39 cellular contexts compared by ENCODE assay signal in the genomic region with DNA sequence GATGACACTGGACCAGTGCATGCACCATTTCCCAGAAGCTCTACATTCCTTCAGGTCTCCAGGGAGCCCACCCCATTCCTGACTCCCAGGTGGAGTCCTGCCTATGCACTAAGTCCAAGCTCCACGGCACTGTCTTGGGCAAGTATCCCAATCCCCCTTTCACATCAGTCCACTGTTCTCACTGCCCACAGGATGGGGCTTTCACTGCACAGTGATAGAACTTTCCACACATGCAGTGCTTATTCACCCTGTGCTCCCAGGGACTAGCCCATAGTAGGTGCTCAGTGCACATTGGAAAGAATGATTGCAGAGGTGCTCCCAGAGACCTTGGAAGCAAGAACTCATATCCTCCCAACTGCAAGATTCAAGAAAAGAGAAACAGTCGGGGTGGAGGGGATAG. TPM values are rescaled to one million over a fixed set of nuclear protein-coding genes. Genes with fewer than 3 reads are reported as not detected.
"Had no signal": no experiment of that assay in that cellular context is flagged by ENCODE, and none has a peak within 500 bp of the region (broad histone marks: within the 10 kb centered on the region; RNA-seq: fewer than 3 reads in every experiment).

No MANE protein-coding gene starts in this region.

- H3K4me1 Mint-ChIP-seq: activated CD4-positive, alpha-beta T cell treated with anti-CD3 and anti-CD28 coated beads for 36 hours; activated CD4-positive, alpha-beta T cell treated with anti-CD3 and anti-CD28 coated beads, Interleukin-2, amount 10 ng/mL, durations not matched to agents 24 days and 14 days; activated CD8-positive, alpha-beta memory T cell treated with anti-CD3 and anti-CD28 coated beads, Interleukin-2, amount 10 ng/mL, durations not matched to agents 7 days and 5 days; activated naive CD4-positive, alpha-beta T cell treated with anti-CD3 and anti-CD28 coated beads, Interleukin-2, amount 10 ng/mL, durations not matched to agents 7 days and 5 days; activated naive CD8-positive, alpha-beta T cell treated with anti-CD3 and anti-CD28 coated beads, Interleukin-2, amount 10 ng/mL, durations not matched to agents 7 days and 5 days; central memory CD8-positive, alpha-beta T cell had no signal

- H3K9me3 Mint-ChIP-seq: activated CD4-positive, alpha-beta memory T cell treated with anti-CD3 and anti-CD28 coated beads for 36 hours; activated CD4-positive, alpha-beta T cell treated with anti-CD3 and anti-CD28 coated beads, Interleukin-2, amount 10 ng/mL, durations not matched to agents 24 days and 14 days; activated naive CD4-positive, alpha-beta T cell treated with anti-CD3 and anti-CD28 coated beads, Interleukin-2, amount 10 ng/mL, durations not matched to agents 7 days and 5 days; activated naive CD4-positive, alpha-beta T cell treated with anti-CD3 and anti-CD28 coated beads, Interleukin-2, amount 50 U/mL, for 72 hours; activated naive CD8-positive, alpha-beta T cell treated with anti-CD3 and anti-CD28 coated beads, Interleukin-2, amount 10 ng/mL, durations not matched to agents 7 days and 5 days; activated T-cell treated with anti-CD3 and anti-CD28 coated beads, Interleukin-2, amount 50 U/mL, for 24 hours; activated T-cell treated with anti-CD3 and anti-CD28 coated beads, Interleukin-2, amount 50 U/mL, for 72 hours; central memory CD8-positive, alpha-beta T cell; effector memory CD8-positive, alpha-beta T cell had no signal

- H3K4me3 ChIP-seq: ascending aorta, breast epithelium, esophagus squamous epithelium, gastroesophageal sphincter had no signal

- H3K4me3 Mint-ChIP-seq: activated CD4-positive, alpha-beta memory T cell treated with anti-CD3 and anti-CD28 coated beads for 36 hours; activated CD4-positive, alpha-beta T cell treated with anti-CD3 and anti-CD28 coated beads for 36 hours; activated CD4-positive, alpha-beta T cell treated with anti-CD3 and anti-CD28 coated beads, Interleukin-2, amount 10 ng/mL, durations not matched to agents 24 days and 14 days; activated CD8-positive, alpha-beta memory T cell treated with anti-CD3 and anti-CD28 coated beads, Interleukin-2, amount 10 ng/mL, durations not matched to agents 7 days and 5 days; activated CD8-positive, alpha-beta T cell treated with anti-CD3 and anti-CD28 coated beads, Interleukin-2, amount 10 ng/mL, durations not matched to agents 7 days and 5 days; activated naive CD4-positive, alpha-beta T cell treated with anti-CD3 and anti-CD28 coated beads, Interleukin-2, amount 10 ng/mL, durations not matched to agents 7 days and 5 days; activated naive CD8-positive, alpha-beta T cell treated with anti-CD3 and anti-CD28 coated beads, Interleukin-2, amount 10 ng/mL, durations not matched to agents 7 days and 5 days; activated T-cell treated with anti-CD3 and anti-CD28 coated beads, Interleukin-2, amount 50 U/mL, for 24 hours; activated T-cell treated with anti-CD3 and anti-CD28 coated beads, Interleukin-2, amount 50 U/mL, for 72 hours; brain; central memory CD8-positive, alpha-beta T cell; effector memory CD8-positive, alpha-beta T cell had no signal

- H3K9me3 ChIP-seq: ascending aorta, breast epithelium, esophagus squamous epithelium, gastroesophageal sphincter had no signal

- H3K27me3 Mint-ChIP-seq: activated CD4-positive, alpha-beta memory T cell treated with anti-CD3 and anti-CD28 coated beads for 36 hours; activated CD4-positive, alpha-beta T cell treated with anti-CD3 and anti-CD28 coated beads for 36 hours; activated CD4-positive, alpha-beta T cell treated with anti-CD3 and anti-CD28 coated beads, Interleukin-2, amount 10 ng/mL, durations not matched to agents 24 days and 14 days; activated naive CD8-positive, alpha-beta T cell treated with anti-CD3 and anti-CD28 coated beads, Interleukin-2, amount 10 ng/mL, durations not matched to agents 7 days and 5 days; activated T-cell treated with anti-CD3 and anti-CD28 coated beads, Interleukin-2, amount 50 U/mL, for 24 hours; central memory CD8-positive, alpha-beta T cell had no signal

- H3K4me1 ChIP-seq: ascending aorta, breast epithelium had no signal

- H3K27ac ChIP-seq: ascending aorta, breast epithelium, epithelial cell of prostate, esophagus squamous epithelium, gastroesophageal sphincter had no signal

- H3K36me3 ChIP-seq: ascending aorta, breast epithelium, esophagus squamous epithelium, gastroesophageal sphincter had no signal

- FAIRE-seq: colon, endometrium, endothelial cell of umbilical vein had no signal

- H3K27ac Mint-ChIP-seq: activated CD4-positive, alpha-beta memory T cell treated with anti-CD3 and anti-CD28 coated beads for 36 hours; activated CD4-positive, alpha-beta T cell treated with anti-CD3 and anti-CD28 coated beads for 36 hours; activated CD4-positive, alpha-beta T cell treated with anti-CD3 and anti-CD28 coated beads, Interleukin-2, amount 10 ng/mL, durations not matched to agents 24 days and 14 days; activated CD8-positive, alpha-beta memory T cell treated with anti-CD3 and anti-CD28 coated beads, Interleukin-2, amount 10 ng/mL, durations not matched to agents 7 days and 5 days; activated CD8-positive, alpha-beta T cell treated with anti-CD3 and anti-CD28 coated beads, Interleukin-2, amount 10 ng/mL, durations not matched to agents 7 days and 5 days; activated naive CD4-positive, alpha-beta T cell treated with anti-CD3 and anti-CD28 coated beads, Interleukin-2, amount 10 ng/mL, durations not matched to agents 7 days and 5 days; activated naive CD4-positive, alpha-beta T cell treated with anti-CD3 and anti-CD28 coated beads, Interleukin-2, amount 50 U/mL, for 72 hours; activated naive CD8-positive, alpha-beta T cell treated with anti-CD3 and anti-CD28 coated beads, Interleukin-2, amount 10 ng/mL, durations not matched to agents 7 days and 5 days; activated T-cell treated with anti-CD3 and anti-CD28 coated beads, Interleukin-2, amount 50 U/mL, for 24 hours; activated T-cell treated with anti-CD3 and anti-CD28 coated beads, Interleukin-2, amount 50 U/mL, for 72 hours; brain; effector memory CD8-positive, alpha-beta T cell had no signal

- H3K27me3 ChIP-seq: ascending aorta, breast epithelium, gastroesophageal sphincter had no signal

- H3K36me3 Mint-ChIP-seq: activated CD4-positive, alpha-beta memory T cell treated with anti-CD3 and anti-CD28 coated beads for 36 hours; activated CD8-positive, alpha-beta memory T cell treated with anti-CD3 and anti-CD28 coated beads, Interleukin-2, amount 10 ng/mL, durations not matched to agents 7 days and 5 days; activated naive CD4-positive, alpha-beta T cell treated with anti-CD3 and anti-CD28 coated beads, Interleukin-2, amount 10 ng/mL, durations not matched to agents 7 days and 5 days; activated naive CD4-positive, alpha-beta T cell treated with anti-CD3 and anti-CD28 coated beads, Interleukin-2, amount 50 U/mL, for 72 hours; activated naive CD8-positive, alpha-beta T cell treated with anti-CD3 and anti-CD28 coated beads, Interleukin-2, amount 10 ng/mL, durations not matched to agents 7 days and 5 days; brain had no signal

- DNase-seq: activated CD4-positive, alpha-beta memory T cell treated with anti-CD3 and anti-CD28 coated beads for 36 hours; activated CD4-positive, alpha-beta T cell treated with anti-CD3 and anti-CD28 coated beads for 36 hours; activated CD4-positive, alpha-beta T cell treated with anti-CD3 and anti-CD28 coated beads, Interleukin-2, amount 10 ng/mL, durations not matched to agents 24 days and 14 days; activated CD4-positive, CD25-positive, alpha-beta regulatory T cell; activated CD4-positive, CD25-positive, alpha-beta regulatory T cell treated with anti-CD3 and anti-CD28 coated beads, Interleukin-2, amount 50 U/mL, for 72 hours; activated CD8-positive, alpha-beta memory T cell treated with anti-CD3 and anti-CD28 coated beads, Interleukin-2, amount 10 ng/mL, durations not matched to agents 7 days and 5 days; activated CD8-positive, alpha-beta memory T cell treated with anti-CD3 and anti-CD28 coated beads, Interleukin-2, amount 50 U/mL, for 4 hours; activated CD8-positive, alpha-beta T cell treated with anti-CD3 and anti-CD28 coated beads, Interleukin-2, amount 10 ng/mL, durations not matched to agents 7 days and 5 days; activated gamma-delta T cell; activated naive CD4-positive, alpha-beta T cell; activated naive CD4-positive, alpha-beta T cell treated with anti-CD3 and anti-CD28 coated beads, Interleukin-2, amount 10 ng/mL, durations not matched to agents 7 days and 5 days; activated naive CD8-positive, alpha-beta T cell treated with anti-CD3 and anti-CD28 coated beads, Interleukin-2, amount 10 ng/mL, durations not matched to agents 7 days and 5 days; activated T-cell treated with anti-CD3 and anti-CD28 coated beads, Interleukin-2, amount 50 U/mL, for 24 hours; activated T-cell treated with anti-CD3 and anti-CD28 coated beads, Interleukin-2, amount 50 U/mL, for 72 hours; cortex of kidney; dermis blood vessel endothelial cell; effector CD4-positive, alpha-beta T cell; effector memory CD8-positive, alpha-beta T cell; esophagus squamous epithelium; foreskin melanocyte; T-helper 2 cell had no signal

RNA-seq across cellular contexts. Expression of gene MS4A10, which starts 6.4 kb away (rescaled TPM):
- total RNA-seq: activated CD4-positive, alpha-beta memory T cell treated with anti-CD3 and anti-CD28 coated beads for 36 hours; activated CD4-positive, alpha-beta T cell treated with anti-CD3 and anti-CD28 coated beads for 36 hours; activated CD4-positive, alpha-beta T cell treated with anti-CD3 and anti-CD28 coated beads, Interleukin-2, amount 10 ng/mL, durations not matched to agents 24 days and 14 days; activated CD8-positive, alpha-beta memory T cell treated with anti-CD3 and anti-CD28 coated beads for 36 hours; activated CD8-positive, alpha-beta memory T cell treated with anti-CD3 and anti-CD28 coated beads, Interleukin-2, amount 10 ng/mL, durations not matched to agents 7 days and 5 days; activated CD8-positive, alpha-beta T cell treated with anti-CD3 and anti-CD28 coated beads, Interleukin-2, amount 10 ng/mL, durations not matched to agents 7 days and 5 days; activated naive CD4-positive, alpha-beta T cell treated with anti-CD3 and anti-CD28 coated beads, Interleukin-2, amount 50 U/mL, for 72 hours; activated naive CD8-positive, alpha-beta T cell treated with anti-CD3 and anti-CD28 coated beads, Interleukin-2, amount 10 ng/mL, durations not matched to agents 7 days and 5 days; activated T-cell treated with anti-CD3 and anti-CD28 coated beads, Interleukin-2, amount 50 U/mL, for 72 hours; ascending aorta; breast epithelium; cardiac septum; cerebellum; dermis blood vessel endothelial cell; endothelial cell of umbilical vein; esophagus squamous epithelium; fibroblast of lung; fibroblast of villous mesenchyme; gastroesophageal sphincter; glomerular endothelial cell; T-helper 1 cell treated with Interleukin-12 subunit alpha and Interleukin-12 subunit beta and Interleukin-4 antibody, amounts not matched to agents 30 ng/mL and 1 ng/mL, for 36 hours had no signal
- polyA plus RNA-seq: endothelial cell of umbilical vein, esophagus, fibroblast of lung had no signal

RNA-seq across cellular contexts. Expression of gene MS4A15, which starts 34.9 kb away (rescaled TPM):
- total RNA-seq: activated CD4-positive, alpha-beta memory T cell treated with anti-CD3 and anti-CD28 coated beads for 36 hours; activated CD4-positive, alpha-beta T cell treated with anti-CD3 and anti-CD28 coated beads for 36 hours; activated CD4-positive, alpha-beta T cell treated with anti-CD3 and anti-CD28 coated beads, Interleukin-2, amount 10 ng/mL, durations not matched to agents 24 days and 14 days; activated CD8-positive, alpha-beta memory T cell treated with anti-CD3 and anti-CD28 coated beads for 36 hours; activated CD8-positive, alpha-beta memory T cell treated with anti-CD3 and anti-CD28 coated beads, Interleukin-2, amount 10 ng/mL, durations not matched to agents 7 days and 5 days; activated CD8-positive, alpha-beta T cell treated with anti-CD3 and anti-CD28 coated beads, Interleukin-2, amount 10 ng/mL, durations not matched to agents 7 days and 5 days; activated naive CD4-positive, alpha-beta T cell treated with anti-CD3 and anti-CD28 coated beads, Interleukin-2, amount 50 U/mL, for 72 hours; activated naive CD8-positive, alpha-beta T cell treated with anti-CD3 and anti-CD28 coated beads, Interleukin-2, amount 10 ng/mL, durations not matched to agents 7 days and 5 days; activated T-cell treated with anti-CD3 and anti-CD28 coated beads, Interleukin-2, amount 50 U/mL, for 72 hours; ascending aorta; breast epithelium; cardiac septum; cerebellum; dermis blood vessel endothelial cell; endothelial cell of umbilical vein; esophagus squamous epithelium; fibroblast of lung; fibroblast of villous mesenchyme; gastroesophageal sphincter; glomerular endothelial cell; T-helper 1 cell treated with Interleukin-12 subunit alpha and Interleukin-12 subunit beta and Interleukin-4 antibody, amounts not matched to agents 30 ng/mL and 1 ng/mL, for 36 hours had no signal
- polyA plus RNA-seq: endothelial cell of umbilical vein, esophagus, fibroblast of lung had no signal
